ENCODE assay signal across 9 cellular contexts in the genomic region with DNA sequence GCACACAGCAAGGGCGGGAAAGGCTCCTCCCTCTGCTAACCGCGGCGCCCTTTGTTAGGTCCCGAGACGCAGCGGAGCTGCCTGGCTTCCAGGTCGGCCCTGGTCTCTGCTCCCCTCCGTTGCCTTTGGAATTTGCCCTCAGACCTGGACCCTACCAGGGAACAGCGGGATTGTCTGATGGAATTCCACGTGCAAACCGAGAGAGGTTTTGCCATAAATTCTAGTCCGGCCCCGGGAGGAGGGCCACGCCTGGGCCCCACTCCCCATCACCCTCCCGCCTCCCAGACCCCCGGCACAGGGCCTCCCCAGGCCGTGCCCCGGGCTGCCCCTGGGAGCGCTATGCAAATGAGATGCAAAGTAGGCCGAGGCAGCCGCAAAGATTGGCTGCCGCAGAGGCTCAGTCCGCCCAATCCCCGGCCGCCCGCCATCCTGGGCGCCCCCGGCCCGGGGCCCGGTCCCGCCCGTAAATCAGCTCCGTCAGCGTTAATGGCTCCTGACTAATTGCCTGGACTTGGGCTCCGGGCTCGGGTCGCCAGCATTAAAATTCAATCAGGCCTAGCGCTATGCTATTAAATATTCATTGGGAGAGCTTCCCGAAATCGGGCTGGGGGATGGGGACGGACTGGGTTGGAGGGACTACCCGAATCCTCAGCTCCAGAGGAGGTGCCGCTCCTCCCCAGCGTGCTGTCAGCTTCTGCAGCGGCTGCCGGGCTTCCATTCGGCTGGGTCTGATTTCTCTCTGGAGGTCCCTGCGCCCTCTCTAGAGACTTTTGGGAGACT. TPM values are rescaled to one million over a fixed set of nuclear protein-coding genes. Genes with fewer than 3 reads are reported as not detected.
DNase-seq lines count a peak whose midpoint lies in the region; ATAC-seq and TF ChIP-seq lines count a peak whose summit lies in the region.
"Had no signal": no experiment of that assay in that cellular context is flagged by ENCODE, and none has a peak within 500 bp of the region (broad histone marks: within the 10 kb centered on the region; RNA-seq: fewer than 3 reads in every experiment).

No MANE protein-coding gene starts in this region.

- H3K27ac ChIP-seq in ascending aorta: no peak overlapping the region

- no peaks in the 10 kb centered on the region for H3K36me3 ChIP-seq in ascending aorta

- no peaks in the 10 kb centered on the region for H3K9me3 Mint-ChIP-seq in activated CD4-positive, alpha-beta T cell treated with anti-CD3 and anti-CD28 coated beads, Interleukin-2, amount 10 ng/mL, durations not matched to agents 24 days and 14 days

- intact Hi-C loops in activated CD4-positive, alpha-beta T cell treated with anti-CD3 and anti-CD28 coated beads, Interleukin-2, amount 10 ng/mL, durations not matched to agents 24 days and 14 days (cut with micrococcal nuclease): no loop called here
- intact Hi-C loops in ascending aorta (cut with DNase I): no loop called here

- no peaks in the 10 kb centered on the region for H3K36me3 Mint-ChIP-seq in activated CD4-positive, alpha-beta T cell treated with anti-CD3 and anti-CD28 coated beads, Interleukin-2, amount 10 ng/mL, durations not matched to agents 24 days and 14 days (ENCODE audit: low read depth)

- H3K4me1 Mint-ChIP-seq in activated CD4-positive, alpha-beta T cell treated with anti-CD3 and anti-CD28 coated beads, Interleukin-2, amount 10 ng/mL, durations not matched to agents 24 days and 14 days: no peaks in the 10 kb centered on the region

- peak; percentile 27 to 46 for DNase-seq in activated CD4-positive, alpha-beta T cell treated with anti-CD3 and anti-CD28 coated beads, Interleukin-2, amount 50 U/mL, for 48 hours
- no peak for DNase-seq in activated CD4-positive, alpha-beta T cell treated with anti-CD3 and anti-CD28 coated beads, Interleukin-2, amount 10 ng/mL, durations not matched to agents 24 days and 14 days
- DNase-seq in ascending aorta (ENCODE audit: low spot score in 2 of 2): no peak
- DNase-seq in kidney tubule cell (ENCODE audit: low spot score): peak; percentile 22
- peak; percentile 30 for DNase-seq in stimulated activated CD4-positive, alpha-beta T cell treated with anti-CD3 and anti-CD28 coated beads, Interleukin-4, amount 100 ng/mL, for 24 hours
- DNase-seq in COR-L47 (lab: John Stamatoyannopoulos, UW): no peak
- no peak for DNase-seq in NK-92 treated with Interleukin-12 subunit alpha and Interleukin-12 subunit beta, amount 100 ng/mL, for 24 hours (lab: John Stamatoyannopoulos, UW)
- DNase-seq: DND-41 had no signal

- no peak for TF ChIP-seq CTCF in ascending aorta (IDR thresholded peaks at IDR 0.05)

- no peak overlapping the region for H3K4me3 Mint-ChIP-seq in activated CD4-positive, alpha-beta T cell treated with anti-CD3 and anti-CD28 coated beads, Interleukin-2, amount 10 ng/mL, durations not matched to agents 24 days and 14 days

- peak overlapping the region; percentile 45 to 59 for H3K4me3 ChIP-seq in ascending aorta

- H3K4me1 ChIP-seq in ascending aorta: peaks cover 10 to 11% of the 10 kb centered on the region in 2 donors

- H3K9me3 ChIP-seq in ascending aorta: no peaks in the 10 kb centered on the region

- no peak overlapping the region for H3K27ac Mint-ChIP-seq in activated CD4-positive, alpha-beta T cell treated with anti-CD3 and anti-CD28 coated beads, Interleukin-2, amount 10 ng/mL, durations not matched to agents 24 days and 14 days

- peaks cover 63% of the 10 kb centered on the region for H3K27me3 Mint-ChIP-seq in activated CD4-positive, alpha-beta T cell treated with anti-CD3 and anti-CD28 coated beads, Interleukin-2, amount 10 ng/mL, durations not matched to agents 24 days and 14 days

- H3K27me3 ChIP-seq in ascending aorta: peaks cover 4% of the 10 kb centered on the region

- no peak for ATAC-seq in HG03565 (IDR thresholded peaks at IDR 0.05; ENCODE audit: unreplicated experiment)

RNA-seq across cellular contexts. Expression of a gene that starts 15.6 kb away (rescaled TPM):
- total RNA-seq in activated CD4-positive, alpha-beta T cell treated with anti-CD3 and anti-CD28 coated beads, Interleukin-2, amount 10 ng/mL, durations not matched to agents 24 days and 14 days: 0.30 and 0.33 TPM in 2 replicates
- not detected for total RNA-seq in ascending aorta

RNA-seq across cellular contexts. Expression of a gene that starts 23.8 kb away (rescaled TPM):
- not detected in 2 replicates for total RNA-seq in activated CD4-positive, alpha-beta T cell treated with anti-CD3 and anti-CD28 coated beads, Interleukin-2, amount 10 ng/mL, durations not matched to agents 24 days and 14 days
- total RNA-seq in ascending aorta: not detected

RNA-seq across cellular contexts. Expression of a gene that starts 43.2 kb away (rescaled TPM):
- not detected in 2 replicates for total RNA-seq in activated CD4-positive, alpha-beta T cell treated with anti-CD3 and anti-CD28 coated beads, Interleukin-2, amount 10 ng/mL, durations not matched to agents 24 days and 14 days
- total RNA-seq in ascending aorta: 308 TPM

Comparison
In these comparisons a context has a peak if more than half of its experiments do, and no peak if none do; other contexts are left out.
1. DNase-seq: peak in activated CD4-positive, alpha-beta T cell treated with anti-CD3 and anti-CD28 coated beads, Interleukin-2, amount 50 U/mL, for 48 hours (2 of 2), kidney tubule cell (single experiment) and stimulated activated CD4-positive, alpha-beta T cell treated with anti-CD3 and anti-CD28 coated beads, Interleukin-4, amount 100 ng/mL, for 24 hours (single experiment); none in activated CD4-positive, alpha-beta T cell treated with anti-CD3 and anti-CD28 coated beads, Interleukin-2, amount 10 ng/mL, durations not matched to agents 24 days and 14 days (single experiment), ascending aorta (0 of 2), COR-L47 (single experiment) and NK-92 treated with Interleukin-12 subunit alpha and Interleukin-12 subunit beta, amount 100 ng/mL, for 24 hours (single experiment).
2. RNA of a gene that starts 43.2 kb away (total RNA-seq): 308 TPM in ascending aorta (single experiment); not detected in activated CD4-positive, alpha-beta T cell treated with anti-CD3 and anti-CD28 coated beads, Interleukin-2, amount 10 ng/mL, durations not matched to agents 24 days and 14 days; every median in the first group is over 100 times any median in the second.